In the genomic region with DNA sequence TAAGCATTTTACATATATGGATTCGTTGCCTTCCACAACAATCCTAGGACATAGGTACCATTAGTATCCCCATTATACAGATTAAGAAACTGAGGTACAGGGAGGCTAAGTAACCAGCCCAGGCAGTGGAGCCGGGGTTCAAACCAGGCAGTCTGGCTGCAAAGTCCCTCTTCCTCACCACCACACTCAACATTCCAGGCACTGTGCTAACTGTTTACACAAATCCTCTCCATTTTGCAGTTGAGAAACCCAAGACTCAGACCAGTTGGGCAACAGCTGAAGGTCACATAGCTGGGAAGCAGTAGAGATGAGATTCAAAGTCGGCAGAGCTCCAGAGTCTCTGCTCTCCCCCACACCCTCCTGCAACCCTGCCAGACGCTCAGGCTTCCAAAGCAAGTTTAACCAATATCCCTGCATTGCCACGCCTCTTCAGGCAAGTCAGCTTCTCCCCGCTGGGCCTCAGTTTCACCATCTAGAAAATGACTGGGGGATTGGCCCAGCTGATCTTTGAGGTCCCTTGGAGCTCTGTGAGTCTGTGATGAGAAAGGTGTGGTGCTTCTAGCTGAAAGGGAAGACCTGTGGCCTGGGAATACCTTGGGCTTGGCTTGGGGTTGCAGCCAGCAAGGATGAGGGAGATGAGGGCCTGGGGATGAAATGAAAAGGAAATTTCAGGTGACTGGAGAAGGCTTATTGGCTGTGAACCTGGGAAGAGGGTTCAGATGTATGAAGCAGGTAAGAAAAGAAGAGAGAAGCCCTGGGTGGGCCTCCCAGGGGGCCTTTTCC, we compare ENCODE assay signal across 1 cellular context.
TF ChIP-seq lines count a peak whose summit lies in the region.

No MANE protein-coding gene starts in this region.

TF ChIP-seq in H1, 55 proteins besides CTCF, POLR2A, EP300 and RAD21 (continued from another document):
- TF ChIP-seq, protein P1, sequence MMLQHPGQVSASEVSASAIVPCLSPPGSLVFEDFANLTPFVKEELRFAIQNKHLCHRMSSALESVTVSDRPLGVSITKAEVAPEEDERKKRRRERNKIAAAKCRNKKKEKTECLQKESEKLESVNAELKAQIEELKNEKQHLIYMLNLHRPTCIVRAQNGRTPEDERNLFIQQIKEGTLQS (IDR thresholded peaks at IDR 0.05; ENCODE audit: insufficient read depth, low read depth, low read length): no peak
- TF ChIP-seq JUN (IDR thresholded peaks at IDR 0.05; ENCODE audit: low read depth, low read length) (no peak), MAFK (IDR thresholded peaks at IDR 0.05; ENCODE audit: low read depth, low read length) (no peak), EZH2 (IDR thresholded peaks at IDR 0.05; ENCODE audit: low read depth, low read length, severe bottlenecking) (no peak)
